In the genomic region with DNA sequence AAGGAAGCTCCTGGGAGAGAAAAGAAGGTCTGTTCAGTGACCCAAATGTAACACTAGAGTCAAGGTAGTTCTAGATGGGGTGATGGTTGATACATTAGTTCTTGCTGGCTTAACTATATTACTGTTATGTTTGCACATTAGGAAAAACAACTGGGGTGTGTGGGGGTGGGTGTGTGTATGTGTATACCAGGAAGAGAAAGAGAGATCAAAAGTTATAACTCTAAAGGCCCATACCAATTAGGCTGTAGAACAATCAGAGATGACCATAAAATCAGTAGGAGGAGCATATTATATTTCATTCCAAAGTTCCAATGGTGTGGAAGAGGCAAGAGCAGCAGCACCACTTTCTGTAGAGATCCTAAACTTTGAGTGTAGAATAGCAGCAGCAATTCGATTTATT, we compare ENCODE assay signal across 21 cellular contexts.
DNase-seq lines count a peak whose midpoint lies in the region; ATAC-seq, FAIRE-seq and TF ChIP-seq lines count a peak whose summit lies in the region.
"Had no signal": no experiment of that assay in that cellular context is flagged by ENCODE, and none has a peak within 500 bp of the region (broad histone marks: within the 10 kb centered on the region; RNA-seq: fewer than 3 reads in every experiment).

No MANE protein-coding gene starts in this region.

- no peak overlapping the region for H3K27ac Mint-ChIP-seq in astrocyte (ENCODE audit: unreplicated experiment)
- no peak overlapping the region for H3K27ac Mint-ChIP-seq in type B pancreatic cell
- H3K27ac Mint-ChIP-seq: B cell; CD4-positive, alpha-beta T cell; CD8-positive, alpha-beta T cell had no signal

- FAIRE-seq in astrocyte (lab: Jason Lieb, UNC) = peak; percentile 88
- FAIRE-seq: A549, D721Med, G401.6, GM12891, GM19239 had no signal

- H3K27me3 ChIP-seq in astrocyte (ENCODE audit: insufficient read depth, low read length) = no peaks in the 10 kb centered on the region
- no peaks in the 10 kb centered on the region for H3K27me3 ChIP-seq in transverse colon

- peak; percentile 75 for ATAC-seq in left colon
- ATAC-seq: A549; CD8-positive, alpha-beta T cell had no signal

- in situ Hi-C loops in transverse colon (cut with MboI; ENCODE audit: low pct_ligation_motif_present in 1 of 4, low pct_unique_long_range_greater_than_20kb in 1 of 4, low sequenced_read_pairs in 3 of 4) = no loop called here

- H3K27me3 Mint-ChIP-seq in astrocyte (ENCODE audit: low read depth, unreplicated experiment) (no peaks in the 10 kb centered on the region), type B pancreatic cell (no peaks in the 10 kb centered on the region)
- H3K27me3 Mint-ChIP-seq: B cell had no signal

- TF ChIP-seq POLR2A in transverse colon (IDR thresholded peaks at IDR 0.05) = no peak

- H3K36me3 ChIP-seq in astrocyte (ENCODE audit: insufficient read depth, low read length) (no peaks in the 10 kb centered on the region), transverse colon (no peaks in the 10 kb centered on the region)
- H3K36me3 ChIP-seq: BLaER1 treated with 17β-estradiol and CSF1 and Interleukin-3, amounts not matched to agents 10 nM and 100 nM had no signal

- H3K9me3 ChIP-seq in astrocyte (ENCODE audit: insufficient read depth, low read depth, low read length) (no peaks in the 10 kb centered on the region), transverse colon (no peaks in the 10 kb centered on the region)
- H3K9me3 ChIP-seq: A549, Caco-2 had no signal

- H3K4me2 ChIP-seq in astrocyte (ENCODE audit: low read length) = no peak overlapping the region
- H3K4me2 ChIP-seq: A549; BLaER1 treated with 17β-estradiol and CSF1 and Interleukin-3, amounts not matched to agents 10 nM and 100 nM had no signal

- no peak overlapping the region for H3K9ac ChIP-seq in astrocyte (ENCODE audit: low read length)
- H3K9ac ChIP-seq: BLaER1 treated with 17β-estradiol and CSF1 and Interleukin-3, amounts not matched to agents 10 nM and 100 nM had no signal

- H3K4me1 Mint-ChIP-seq in astrocyte (ENCODE audit: low read depth, unreplicated experiment) (no peaks in the 10 kb centered on the region), type B pancreatic cell (ENCODE audit: unreplicated experiment) (no peaks in the 10 kb centered on the region)
- H3K4me1 Mint-ChIP-seq: B cell had no signal

- TF ChIP-seq EP300 in transverse colon (IDR thresholded peaks at IDR 0.05; ENCODE audit: low read depth) = no peak

- TF ChIP-seq CTCF in astrocyte (IDR thresholded peaks at IDR 0.05; ENCODE audit: insufficient read depth, low read depth, low read length) = no peak
- no peak for TF ChIP-seq CTCF in transverse colon (IDR thresholded peaks at IDR 0.05)
- TF ChIP-seq CTCF in foreskin fibroblast (IDR thresholded peaks at IDR 0.05; ENCODE audit: low read depth, low read length) = no peak
- no peak for TF ChIP-seq CTCF in type B pancreatic cell (conservative IDR thresholded peaks at IDR 0.05)

- H3K4me3 ChIP-seq in astrocyte (ENCODE audit: insufficient read depth, low read depth, low read length) = no peak overlapping the region
- H3K4me3 ChIP-seq in transverse colon = no peak overlapping the region
- H3K4me3 ChIP-seq in foreskin fibroblast (ENCODE audit: low read depth in 1 of 2, low read length in 2 of 2) = no peak overlapping the region
- H3K4me3 ChIP-seq: A549; BLaER1 treated with 17β-estradiol and CSF1 and Interleukin-3, amounts not matched to agents 10 nM and 100 nM had no signal

- DNase-seq in astrocyte (ENCODE audit: low read depth) = no peak
- DNase-seq in left colon = peak in 1 of 2 donors; percentile 6
- DNase-seq in transverse colon = peak; percentile 11
- DNase-seq in foreskin fibroblast = no peak
- no peak for DNase-seq in type B pancreatic cell (ENCODE audit: extremely low spot score, unreplicated experiment)
- DNase-seq: AML-193; Caco-2; Calu3; CD4-positive, alpha-beta T cell; CD8-positive, alpha-beta T cell; DMS79 treated with DMSO at 0.1 percent for 48 hours; GF-D8 had no signal

- WGBS in transverse colon (ENCODE audit: low coverage in 1 of 2), 2 donors = 48% methylated on average over 1 of the region's 1 CpG; no CpG with 5 or more reads in 1 of the 2 donors

- no peak overlapping the region for H2AFZ ChIP-seq in astrocyte (ENCODE audit: low read depth, low read length)

- H3K4me3 Mint-ChIP-seq in astrocyte (ENCODE audit: unreplicated experiment) (no peak overlapping the region), type B pancreatic cell (no peak overlapping the region)
- H3K4me3 Mint-ChIP-seq: B cell; CD4-positive, alpha-beta T cell; CD8-positive, alpha-beta T cell had no signal

- H4K20me1 ChIP-seq in astrocyte (ENCODE audit: insufficient read depth, low read length) = no peaks in the 10 kb centered on the region
- H4K20me1 ChIP-seq: BLaER1 treated with 17β-estradiol and CSF1 and Interleukin-3, amounts not matched to agents 10 nM and 100 nM had no signal

- H3K4me1 ChIP-seq in astrocyte (ENCODE audit: insufficient read depth, low read length) (no peaks in the 10 kb centered on the region), transverse colon (no peaks in the 10 kb centered on the region)
- H3K4me1 ChIP-seq: A549; BLaER1 treated with 17β-estradiol and CSF1 and Interleukin-3, amounts not matched to agents 10 nM and 100 nM; Caco-2 had no signal

- no peaks in the 10 kb centered on the region for H3K36me3 Mint-ChIP-seq in astrocyte (ENCODE audit: low read depth, unreplicated experiment)
- H3K36me3 Mint-ChIP-seq in type B pancreatic cell = no peaks in the 10 kb centered on the region
- H3K36me3 Mint-ChIP-seq: CD8-positive, alpha-beta T cell had no signal

- H3K9me3 Mint-ChIP-seq in astrocyte (ENCODE audit: unreplicated experiment) (no peaks in the 10 kb centered on the region), type B pancreatic cell (no peaks in the 10 kb centered on the region)
- H3K9me3 Mint-ChIP-seq: CD4-positive, alpha-beta T cell; CD8-positive, alpha-beta T cell had no signal

- intact Hi-C loops in left colon (cut with DNase I, micrococcal nuclease) = no loop called here
- intact Hi-C loops in transverse colon (cut with DNase I; ENCODE audit: low total_unique reads) = no loop called here

- H3K27ac ChIP-seq in astrocyte (ENCODE audit: low read depth, low read length) (no peak overlapping the region), transverse colon (no peak overlapping the region)
- H3K27ac ChIP-seq: 22Rv1; A549; BLaER1 treated with 17β-estradiol and CSF1 and Interleukin-3, amounts not matched to agents 10 nM and 100 nM; C4-2B had no signal

- no peaks in the 10 kb centered on the region for H3K79me2 ChIP-seq in astrocyte (ENCODE audit: insufficient read depth, low read length)
